20 cellular contexts compared by ENCODE assay signal in genomic region chr11:12192796-12193514, GRCh38.
DNase-seq lines count a peak whose midpoint lies in the region; ATAC-seq, FAIRE-seq and TF ChIP-seq lines count a peak whose summit lies in the region.
"Had no signal": no experiment of that assay in that cellular context is flagged by ENCODE, and none has a peak within 500 bp of the region (broad histone marks: within the 10 kb centered on the region; RNA-seq: fewer than 3 reads in every experiment).

No MANE protein-coding gene starts in this region.

- no peaks in the 10 kb centered on the region for H4K20me1 ChIP-seq in keratinocyte (ENCODE audit: control insufficient read depth, extremely low read depth, insufficient read depth, low read length)

- no peak for FAIRE-seq in keratinocyte (lab: Jason Lieb, UNC)
- FAIRE-seq: GM18507, HTR-8/SVneo had no signal

- no peak overlapping the region for H2AFZ ChIP-seq in keratinocyte (ENCODE audit: control insufficient read depth, low read length)

- ATAC-seq in activated CD8-positive, alpha-beta T cell treated with anti-CD3 and anti-CD28 coated beads, Interleukin-2, amount 10 ng/mL, durations not matched to agents 7 days and 5 days: no peak
- no peak for ATAC-seq in activated T-helper 17 cell treated with anti-CD3 and anti-CD28 coated beads, Interleukin-2, amount 50 U/mL, for 72 hours (replicated peaks)
- ATAC-seq: HCT116, PC-3 had no signal

- peaks cover 42 to 80% (median 60%) of the 10 kb centered on the region in 4 donors for H3K4me1 Mint-ChIP-seq in CD4-positive, alpha-beta memory T cell
- peaks cover 68% of the 10 kb centered on the region for H3K4me1 Mint-ChIP-seq in activated CD8-positive, alpha-beta T cell treated with anti-CD3 and anti-CD28 coated beads, Interleukin-2, amount 10 ng/mL, durations not matched to agents 7 days and 5 days (ENCODE audit: low read depth)
- H3K4me1 Mint-ChIP-seq in activated T-helper 17 cell treated with anti-CD3 and anti-CD28 coated beads, Interleukin-2, amount 50 U/mL, for 72 hours: peaks cover 51% of the 10 kb centered on the region
- H3K4me1 Mint-ChIP-seq: mesothelial cell of epicardium had no signal

- H3K36me3 ChIP-seq in CD4-positive, alpha-beta memory T cell (ENCODE audit: insufficient read depth, low read length): no peaks in the 10 kb centered on the region
- H3K36me3 ChIP-seq in keratinocyte (ENCODE audit: control insufficient read depth in 2 of 2, extremely low read depth in 1 of 2, insufficient read depth in 2 of 2, low read length in 2 of 2): peaks cover 17 to 61% of the 10 kb centered on the region in 2 experiments
- H3K36me3 ChIP-seq: right lobe of liver had no signal

- peak overlapping the region; percentile 18 to 82 (median 43) for H3K27ac Mint-ChIP-seq in CD4-positive, alpha-beta memory T cell
- H3K27ac Mint-ChIP-seq in activated CD8-positive, alpha-beta T cell treated with anti-CD3 and anti-CD28 coated beads, Interleukin-2, amount 10 ng/mL, durations not matched to agents 7 days and 5 days: peak overlapping the region; percentile 28
- no peak overlapping the region for H3K27ac Mint-ChIP-seq in activated T-helper 17 cell treated with anti-CD3 and anti-CD28 coated beads, Interleukin-2, amount 50 U/mL, for 72 hours
- H3K27ac Mint-ChIP-seq: B cell, mesothelial cell of epicardium had no signal

- no peaks in the 10 kb centered on the region for H3K27me3 Mint-ChIP-seq in CD4-positive, alpha-beta memory T cell
- H3K27me3 Mint-ChIP-seq in activated CD8-positive, alpha-beta T cell treated with anti-CD3 and anti-CD28 coated beads, Interleukin-2, amount 10 ng/mL, durations not matched to agents 7 days and 5 days (ENCODE audit: low read depth): no peaks in the 10 kb centered on the region
- no peaks in the 10 kb centered on the region for H3K27me3 Mint-ChIP-seq in activated T-helper 17 cell treated with anti-CD3 and anti-CD28 coated beads, Interleukin-2, amount 50 U/mL, for 72 hours

- H3K27ac ChIP-seq in CD4-positive, alpha-beta memory T cell (ENCODE audit: low read depth, low read length): no peak overlapping the region
- peak overlapping the region; percentile 18 for H3K27ac ChIP-seq in keratinocyte (ENCODE audit: control insufficient read depth, insufficient read depth, low read length)
- H3K27ac ChIP-seq: brain microvascular endothelial cell, right lobe of liver had no signal

- H3K4me3 Mint-ChIP-seq in CD4-positive, alpha-beta memory T cell: peak overlapping the region in 1 of 8 donors; percentile 8
- H3K4me3 Mint-ChIP-seq in activated CD8-positive, alpha-beta T cell treated with anti-CD3 and anti-CD28 coated beads, Interleukin-2, amount 10 ng/mL, durations not matched to agents 7 days and 5 days: no peak overlapping the region
- no peak overlapping the region for H3K4me3 Mint-ChIP-seq in activated T-helper 17 cell treated with anti-CD3 and anti-CD28 coated beads, Interleukin-2, amount 50 U/mL, for 72 hours
- H3K4me3 Mint-ChIP-seq: B cell, mesothelial cell of epicardium had no signal

- CTCF ChIA-PET in CD4-positive, alpha-beta memory T cell (lab: Charles Lee; ENCODE audit: partially characterized antibody): interaction anchor here (0.8 to 5.9 kb wide), 6 partner anchors 12 to 146 kb away, joined by 3 to 40 read pairs (median 4); no protein-coding TSS in a partner anchor
- CTCF ChIA-PET in activated CD8-positive, alpha-beta T cell treated with anti-CD3 and anti-CD28 coated beads, Interleukin-2, amount 10 ng/mL, durations not matched to agents 7 days and 5 days (lab: Charles Lee): interaction anchor here (1.2 to 7.8 kb wide), 6 partner anchors 14 to 105 kb away, joined by 3 to 47 read pairs (median 4); no protein-coding TSS in a partner anchor

- intact Hi-C loops in CD4-positive, alpha-beta memory T cell (cut with micrococcal nuclease): no loop called here

- H3K9me3 Mint-ChIP-seq in CD4-positive, alpha-beta memory T cell: no peaks in the 10 kb centered on the region
- H3K9me3 Mint-ChIP-seq in activated CD8-positive, alpha-beta T cell treated with anti-CD3 and anti-CD28 coated beads, Interleukin-2, amount 10 ng/mL, durations not matched to agents 7 days and 5 days (ENCODE audit: insufficient read depth): no peaks in the 10 kb centered on the region
- H3K9me3 Mint-ChIP-seq in activated T-helper 17 cell treated with anti-CD3 and anti-CD28 coated beads, Interleukin-2, amount 50 U/mL, for 72 hours: no peaks in the 10 kb centered on the region
- H3K9me3 Mint-ChIP-seq: mesothelial cell of epicardium had no signal

- no peak overlapping the region for H3K4me3 ChIP-seq in CD4-positive, alpha-beta memory T cell (ENCODE audit: low read length in 2 of 2)
- no peak overlapping the region for H3K4me3 ChIP-seq in keratinocyte (ENCODE audit: control insufficient read depth in 2 of 3, extremely low read depth in 1 of 3, insufficient read depth in 2 of 3, low read depth in 1 of 3, low read length in 3 of 3)
- H3K4me3 ChIP-seq: right lobe of liver had no signal

- H3K4me2 ChIP-seq in keratinocyte (ENCODE audit: control insufficient read depth, extremely low read depth, insufficient read depth, low read depth, low read length): no peak overlapping the region

- no peak overlapping the region for H3K9ac ChIP-seq in keratinocyte (ENCODE audit: control insufficient read depth, extremely low read depth, insufficient read depth, low read length)

- POLR2A ChIA-PET in CD4-positive, alpha-beta memory T cell (lab: Charles Lee; ENCODE audit: partially characterized antibody): interaction anchor here (17.9 kb wide), 1 partner anchor 29 kb away, joined by 251 read pairs; no protein-coding TSS in a partner anchor
- POLR2A ChIA-PET in activated CD8-positive, alpha-beta T cell treated with anti-CD3 and anti-CD28 coated beads, Interleukin-2, amount 10 ng/mL, durations not matched to agents 7 days and 5 days (lab: Charles Lee): interaction anchor here (0.8 to 1.3 kb wide), 2 partner anchors 31 to 32 kb away, joined by 3 read pairs; no protein-coding TSS in a partner anchor

- H3K27me3 ChIP-seq in CD4-positive, alpha-beta memory T cell (ENCODE audit: insufficient read depth, low read length): no peaks in the 10 kb centered on the region
- H3K27me3 ChIP-seq in keratinocyte (ENCODE audit: control insufficient read depth, extremely low read depth, insufficient read depth, low read length): no peaks in the 10 kb centered on the region
- H3K27me3 ChIP-seq: brain microvascular endothelial cell, right lobe of liver had no signal

- no peak for TF ChIP-seq CTCF in keratinocyte (optimal IDR thresholded peaks at IDR 0.05 in 1 of 3, IDR thresholded peaks at IDR 0.05 in 1 of 3, conservative IDR thresholded peaks at IDR 0.05 in 1 of 3; ENCODE audit: extremely low read depth in 1 of 3, insufficient read depth in 2 of 3, low read length in 3 of 3)

- dilution Hi-C loops in keratinocyte (cut with MboI; ENCODE audit: extremely low pct_ligation_motif_present, low sequenced_read_pairs): no loop called here

- no peaks in the 10 kb centered on the region for H3K9me1 ChIP-seq in keratinocyte (ENCODE audit: control insufficient read depth, extremely low read depth, insufficient read depth, low read length)

- peaks cover 0 to 4% of the 10 kb centered on the region in 2 donors for H3K36me3 Mint-ChIP-seq in CD4-positive, alpha-beta memory T cell
- peaks cover 21% of the 10 kb centered on the region for H3K36me3 Mint-ChIP-seq in activated CD8-positive, alpha-beta T cell treated with anti-CD3 and anti-CD28 coated beads, Interleukin-2, amount 10 ng/mL, durations not matched to agents 7 days and 5 days (ENCODE audit: low read depth)
- H3K36me3 Mint-ChIP-seq in activated T-helper 17 cell treated with anti-CD3 and anti-CD28 coated beads, Interleukin-2, amount 50 U/mL, for 72 hours (ENCODE audit: low read depth): peaks cover 42% of the 10 kb centered on the region
- H3K36me3 Mint-ChIP-seq: mesothelial cell of epicardium had no signal

- peaks cover 70% of the 10 kb centered on the region for H3K79me2 ChIP-seq in keratinocyte (ENCODE audit: control insufficient read depth, insufficient read depth, low read length)

- H3K9me3 ChIP-seq in CD4-positive, alpha-beta memory T cell (ENCODE audit: control insufficient read depth in 1 of 2, low read length in 2 of 2): no peaks in the 10 kb centered on the region
- no peaks in the 10 kb centered on the region for H3K9me3 ChIP-seq in keratinocyte (ENCODE audit: control insufficient read depth, low read depth, low read length)
- H3K9me3 ChIP-seq: right lobe of liver had no signal

- DNase-seq in CD1c-positive myeloid dendritic cell (ENCODE audit: extremely low spot score): peak; percentile 59
- DNase-seq in CD4-positive, alpha-beta memory T cell: no peak
- no peak for DNase-seq in activated CD8-positive, alpha-beta T cell treated with anti-CD3 and anti-CD28 coated beads, Interleukin-2, amount 10 ng/mL, durations not matched to agents 7 days and 5 days
- no peak for DNase-seq in keratinocyte (ENCODE audit: low read depth, low spot score)
- no peak for DNase-seq in activated effector memory CD4-positive, alpha-beta T cell treated with anti-CD3 and anti-CD28 coated beads, Interleukin-2, amount 50 U/mL, for 16 hours
- no peak for DNase-seq in NCI-H526 (lab: John Stamatoyannopoulos, UW)
- DNase-seq: activated gamma-delta T cell treated with Interleukin-2 at 50 U/mL for 16 hours; brain microvascular endothelial cell; kidney glomerular epithelial cell; NCI-H510A; nucleus accumbens; PC-3; right lobe of liver; stimulated activated CD4-positive, alpha-beta T cell treated with anti-CD3 and anti-CD28 coated beads, Interleukin-2, amount 100 ng/mL, for 24 hours had no signal

- peaks cover 60% of the 10 kb centered on the region for H3K4me1 ChIP-seq in CD4-positive, alpha-beta memory T cell (ENCODE audit: insufficient read depth, low read length)
- peaks cover 51% of the 10 kb centered on the region for H3K4me1 ChIP-seq in keratinocyte (ENCODE audit: control insufficient read depth, extremely low read depth, insufficient read depth, low read length)
